In the genomic region with DNA sequence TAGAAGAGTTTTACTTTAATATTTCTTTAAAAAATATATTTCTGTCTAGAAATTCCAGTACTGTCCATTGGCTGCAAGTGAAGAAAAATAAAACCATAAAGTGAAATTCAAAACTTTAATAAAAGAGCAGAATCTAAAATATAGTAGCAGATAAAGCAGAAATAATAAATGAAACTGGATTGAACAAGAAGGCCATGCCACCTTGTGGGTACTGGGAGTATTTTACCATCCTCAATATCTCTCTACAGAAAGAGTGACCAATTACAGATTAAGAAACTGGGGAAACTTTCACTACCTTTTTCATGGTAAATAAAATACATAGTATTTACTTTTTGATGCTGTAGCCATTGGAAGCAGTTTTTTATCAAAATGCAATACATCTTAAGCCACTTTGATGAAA, we compare ENCODE assay signal across 8 cellular contexts.
A peak's percentile ranks its signal among the peaks of the same experiment; 100 is the strongest.
DNase-seq lines count a peak whose midpoint lies in the region; ATAC-seq and TF ChIP-seq lines count a peak whose summit lies in the region.

No MANE protein-coding gene starts in this region.

- no peak for ATAC-seq in natural killer cell
- no peak for ATAC-seq in natural killer cell treated with Interleukin-12 subunit alpha and Interleukin-12 subunit beta and Interleukin-15 and Interleukin-18, amount 100 ng/mL, for 72 hours
- no peak for ATAC-seq in GM21786 (IDR thresholded peaks at IDR 0.05; ENCODE audit: unreplicated experiment)

- H3K27me3 Mint-ChIP-seq in natural killer cell (ENCODE audit: low read depth in 2 of 2) (no peaks in the 10 kb centered on the region), osteocyte (ENCODE audit: unreplicated experiment) (no peaks in the 10 kb centered on the region)
- H3K27me3 Mint-ChIP-seq in natural killer cell treated with Interleukin-12 subunit alpha and Interleukin-12 subunit beta and Interleukin-15 and Interleukin-18, amount 100 ng/mL, for 72 hours: no peaks in the 10 kb centered on the region

- TF ChIP-seq CTCF in natural killer cell (IDR thresholded peaks at IDR 0.05) (peak; percentile 34), cardiac fibroblast (IDR thresholded peaks at IDR 0.05; ENCODE audit: low read depth, low read length) (peak; percentile 62), osteocyte (IDR thresholded peaks at IDR 0.05) (peak; percentile 81)

- H3K36me3 Mint-ChIP-seq in natural killer cell (no peaks in the 10 kb centered on the region), osteocyte (ENCODE audit: unreplicated experiment) (no peaks in the 10 kb centered on the region)
- peaks cover 15% of the 10 kb centered on the region for H3K36me3 Mint-ChIP-seq in natural killer cell treated with Interleukin-12 subunit alpha and Interleukin-12 subunit beta and Interleukin-15 and Interleukin-18, amount 100 ng/mL, for 72 hours

- H3K4me3 ChIP-seq in cardiac fibroblast (replicated peaks in 1 of 2; ENCODE audit: low read depth in 2 of 2, low read length in 2 of 2): no peak overlapping the region

- H3K27ac Mint-ChIP-seq in natural killer cell (no peak overlapping the region), osteocyte (ENCODE audit: unreplicated experiment) (no peak overlapping the region)
- H3K27ac Mint-ChIP-seq in natural killer cell treated with Interleukin-12 subunit alpha and Interleukin-12 subunit beta and Interleukin-15 and Interleukin-18, amount 100 ng/mL, for 72 hours: peak overlapping the region in 1 of 2 donors; percentile 90

- DNase-seq in natural killer cell (no peak), NAMALWA (ENCODE audit: low spot score) (peak; percentile 72), cardiac fibroblast (ENCODE audit: low read depth in 2 of 2) (peak; percentile 62 to 66), osteocyte (ENCODE audit: extremely low spot score, unreplicated experiment) (no peak), COR-L47 (lab: John Stamatoyannopoulos, UW) (no peak), GM19238 (ENCODE audit: insufficient read length, low spot score) (no peak)
- DNase-seq in natural killer cell treated with Interleukin-12 subunit alpha and Interleukin-12 subunit beta and Interleukin-15 and Interleukin-18, amount 100 ng/mL, for 72 hours (ENCODE audit: low spot score): no peak

- no peaks in the 10 kb centered on the region for H3K9me3 Mint-ChIP-seq in natural killer cell
- H3K9me3 Mint-ChIP-seq in natural killer cell treated with Interleukin-12 subunit alpha and Interleukin-12 subunit beta and Interleukin-15 and Interleukin-18, amount 100 ng/mL, for 72 hours: peaks cover 10% of the 10 kb centered on the region
- H3K9me3 Mint-ChIP-seq in osteocyte (ENCODE audit: unreplicated experiment): no peaks in the 10 kb centered on the region

- H3K4me1 Mint-ChIP-seq in natural killer cell: peaks cover 12 to 20% of the 10 kb centered on the region in 2 donors
- H3K4me1 Mint-ChIP-seq in natural killer cell treated with Interleukin-12 subunit alpha and Interleukin-12 subunit beta and Interleukin-15 and Interleukin-18, amount 100 ng/mL, for 72 hours (ENCODE audit: low read depth in 2 of 2): peaks cover 44 to 48% of the 10 kb centered on the region in 2 donors
- H3K4me1 Mint-ChIP-seq in osteocyte (ENCODE audit: unreplicated experiment): peaks cover 3% of the 10 kb centered on the region

- H3K4me3 Mint-ChIP-seq in natural killer cell (no peak overlapping the region), osteocyte (ENCODE audit: unreplicated experiment) (no peak overlapping the region)
- no peak overlapping the region for H3K4me3 Mint-ChIP-seq in natural killer cell treated with Interleukin-12 subunit alpha and Interleukin-12 subunit beta and Interleukin-15 and Interleukin-18, amount 100 ng/mL, for 72 hours

- intact Hi-C loops in natural killer cell (cut with micrococcal nuclease): no loop called here

Comparison
In these comparisons a context has a peak if more than half of its experiments do, and no peak if none do; other contexts are left out.
1. DNase-seq: peak in NAMALWA (single experiment) and cardiac fibroblast (2 of 2); none in natural killer cell (single experiment), natural killer cell treated with Interleukin-12 subunit alpha and Interleukin-12 subunit beta and Interleukin-15 and Interleukin-18, amount 100 ng/mL, for 72 hours (single experiment), osteocyte (single experiment), COR-L47 (single experiment) and GM19238 (single experiment).
2. Peak in every context shown above with its lines, with median percentiles within 50 percentile points of each other: CTCF ChIP-seq.